1 cellular context compared by ENCODE assay signal in the genomic region with DNA sequence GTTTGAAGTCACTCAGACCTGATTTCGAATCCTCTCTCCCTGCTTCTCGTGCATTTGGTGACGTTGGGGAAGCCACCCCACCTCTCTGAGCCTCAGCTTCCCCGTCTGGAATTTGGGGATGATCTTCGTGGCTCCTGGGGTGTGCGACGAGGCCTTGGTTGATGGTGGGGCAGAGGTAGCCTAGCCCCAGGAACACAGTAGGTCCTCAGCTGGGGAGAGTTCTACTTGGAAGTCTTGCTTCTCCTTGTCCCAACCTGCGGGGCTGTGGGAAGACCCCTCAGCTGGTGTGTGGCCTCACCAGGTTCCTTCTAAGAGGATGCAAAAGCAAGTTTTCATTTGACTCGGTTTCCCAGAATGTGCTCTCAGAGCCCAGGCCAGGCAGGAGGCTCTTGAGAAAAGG.
A peak's percentile ranks its signal among the peaks of the same experiment; 100 is the strongest.
TF ChIP-seq lines count a peak whose summit lies in the region.

No MANE protein-coding gene starts in this region.

TF ChIP-seq in HepG2, 621 proteins besides CTCF, POLR2A, EP300 and RAD21:
- TF ChIP-seq ZSCAN29 (CRISPR knock-in tag; conservative IDR thresholded peaks at IDR 0.05) (no peak), AGO2 (optimal IDR thresholded peaks at IDR 0.05; ENCODE audit: low read depth, low read length) (peak; percentile 21)
